Comparison of ENCODE assay signal across 10 cellular contexts in genomic region chr2:45890819-45891218, GRCh38.
A peak's percentile ranks its signal among the peaks of the same experiment; 100 is the strongest.
DNase-seq lines count a peak whose midpoint lies in the region; ATAC-seq and TF ChIP-seq lines count a peak whose summit lies in the region.
"Had no signal": no experiment of that assay in that cellular context is flagged by ENCODE, and none has a peak within 500 bp of the region (broad histone marks: within the 10 kb centered on the region; RNA-seq: fewer than 3 reads in every experiment).

No MANE protein-coding gene starts in this region.

- no peaks in the 10 kb centered on the region for H3K9me3 Mint-ChIP-seq in activated CD4-positive, alpha-beta T cell treated with anti-CD3 and anti-CD28 coated beads for 36 hours (ENCODE audit: low read depth)
- no peaks in the 10 kb centered on the region for H3K9me3 Mint-ChIP-seq in stimulated activated memory B cell treated with anti-CD40 and anti-IgM and Interleukin-4, amounts not matched to agents 10 μg/mL and 1 μg/mL and 100 μg/mL, for 72 hours

- H3K4me3 Mint-ChIP-seq in activated CD4-positive, alpha-beta T cell treated with anti-CD3 and anti-CD28 coated beads for 36 hours = no peak overlapping the region
- H3K4me3 Mint-ChIP-seq in stimulated activated memory B cell treated with anti-CD40 and anti-IgM and Interleukin-4, amounts not matched to agents 10 μg/mL and 1 μg/mL and 100 μg/mL, for 72 hours = no peak overlapping the region

- WGBS in body of pancreas, 2 donors = 64 to 73% methylated on average over 5 of the region's 5 CpGs

- no peak for TF ChIP-seq CTCF in body of pancreas (IDR thresholded peaks at IDR 0.05)

- POLR2A ChIA-PET in activated CD4-positive, alpha-beta T cell treated with anti-CD3 and anti-CD28 coated beads for 36 hours (lab: Charles Lee) = interaction anchor here (1.1 kb wide), 1 partner anchor 24 kb away, joined by 4 read pairs; no protein-coding TSS in a partner anchor

- H3K4me3 ChIP-seq in body of pancreas = no peak overlapping the region

- H3K27me3 Mint-ChIP-seq in activated CD4-positive, alpha-beta T cell treated with anti-CD3 and anti-CD28 coated beads for 36 hours = no peaks in the 10 kb centered on the region
- no peaks in the 10 kb centered on the region for H3K27me3 Mint-ChIP-seq in stimulated activated memory B cell treated with anti-CD40 and anti-IgM and Interleukin-4, amounts not matched to agents 10 μg/mL and 1 μg/mL and 100 μg/mL, for 72 hours

- TF ChIP-seq POLR2A in body of pancreas (IDR thresholded peaks at IDR 0.05) = peak in 1 of 3 donors; percentile 14

- H3K27ac Mint-ChIP-seq in activated CD4-positive, alpha-beta T cell treated with anti-CD3 and anti-CD28 coated beads for 36 hours = no peak overlapping the region
- H3K27ac Mint-ChIP-seq in stimulated activated memory B cell treated with anti-CD40 and anti-IgM and Interleukin-4, amounts not matched to agents 10 μg/mL and 1 μg/mL and 100 μg/mL, for 72 hours = peak overlapping the region; percentile 75

- H3K4me1 Mint-ChIP-seq in activated CD4-positive, alpha-beta T cell treated with anti-CD3 and anti-CD28 coated beads for 36 hours = peaks cover 40% of the 10 kb centered on the region
- peaks cover 87% of the 10 kb centered on the region for H3K4me1 Mint-ChIP-seq in stimulated activated memory B cell treated with anti-CD40 and anti-IgM and Interleukin-4, amounts not matched to agents 10 μg/mL and 1 μg/mL and 100 μg/mL, for 72 hours

- H3K27me3 ChIP-seq in body of pancreas = no peaks in the 10 kb centered on the region

- peak; percentile 20 for ATAC-seq in activated CD4-positive, alpha-beta T cell treated with anti-CD3 and anti-CD28 coated beads for 36 hours
- no peak for ATAC-seq in body of pancreas
- no peak for ATAC-seq in stimulated activated memory B cell treated with anti-CD40 and anti-IgM and Interleukin-4, amounts not matched to agents 10 μg/mL and 1 μg/mL and 100 μg/mL, for 72 hours
- no peak for ATAC-seq in HG03108 (IDR thresholded peaks at IDR 0.05; ENCODE audit: unreplicated experiment)

- peaks cover 53% of the 10 kb centered on the region for H3K4me1 ChIP-seq in body of pancreas

- peak; percentile 16 for DNase-seq in activated CD4-positive, alpha-beta T cell treated with anti-CD3 and anti-CD28 coated beads for 36 hours
- no peak for DNase-seq in activated CD4-positive, alpha-beta T cell treated with anti-CD3 and anti-CD28 coated beads, Interleukin-2, amount 50 U/mL, for 4 hours
- DNase-seq in NCI-H2107 (lab: John Stamatoyannopoulos, UW) (peak; percentile 34), body of pancreas (peak in 1 of 4 donors; percentile 34), NCI-H774 (lab: John Stamatoyannopoulos, UW) (no peak)
- DNase-seq in activated T-cell treated with anti-CD3 and anti-CD28 coated beads, Interleukin-2, amount 50 U/mL, for 48 hours = no peak
- DNase-seq: GF-D8, mesendoderm had no signal

- H3K36me3 Mint-ChIP-seq in activated CD4-positive, alpha-beta T cell treated with anti-CD3 and anti-CD28 coated beads for 36 hours (ENCODE audit: low read depth) = no peaks in the 10 kb centered on the region
- no peaks in the 10 kb centered on the region for H3K36me3 Mint-ChIP-seq in stimulated activated memory B cell treated with anti-CD40 and anti-IgM and Interleukin-4, amounts not matched to agents 10 μg/mL and 1 μg/mL and 100 μg/mL, for 72 hours

- H3K36me3 ChIP-seq in body of pancreas (replicated peaks in 1 of 2; ENCODE audit: insufficient read depth in 1 of 2, low read depth in 2 of 2) = no peaks in the 10 kb centered on the region

- peak overlapping the region; percentile 48 to 78 (median 72) for H3K27ac ChIP-seq in body of pancreas

- CTCF ChIA-PET in activated CD4-positive, alpha-beta T cell treated with anti-CD3 and anti-CD28 coated beads for 36 hours (lab: Charles Lee) = interaction anchor here (1.1 kb wide), 1 partner anchor 103 kb away, joined by 3 read pairs; no protein-coding TSS in a partner anchor

- no peaks in the 10 kb centered on the region for H3K9me3 ChIP-seq in body of pancreas

- intact Hi-C loops in activated CD4-positive, alpha-beta T cell treated with anti-CD3 and anti-CD28 coated beads for 36 hours (cut with DNase I, micrococcal nuclease) = no loop called here
- intact Hi-C loops in body of pancreas (cut with DNase I) = no loop called here

Comparison
In these comparisons a context has a peak if more than half of its experiments do, and no peak if none do; other contexts are left out.
1. DNase-seq: peak in activated CD4-positive, alpha-beta T cell treated with anti-CD3 and anti-CD28 coated beads for 36 hours (single experiment) and NCI-H2107 (single experiment); none in activated CD4-positive, alpha-beta T cell treated with anti-CD3 and anti-CD28 coated beads, Interleukin-2, amount 50 U/mL, for 4 hours (0 of 2), NCI-H774 (single experiment) and activated T-cell treated with anti-CD3 and anti-CD28 coated beads, Interleukin-2, amount 50 U/mL, for 48 hours (0 of 2).